Comparison of ENCODE assay signal across 8 cellular contexts in genomic region chr1:179599623-179600249, GRCh38.
DNase-seq lines count a peak whose midpoint lies in the region; ATAC-seq and TF ChIP-seq lines count a peak whose summit lies in the region.

No MANE protein-coding gene starts in this region.

- no peaks in the 10 kb centered on the region for H3K4me1 ChIP-seq in DOHH2 (ENCODE audit: control insufficient read depth, low read length)

- no peak overlapping the region for H3K27ac ChIP-seq in DOHH2 (ENCODE audit: low read depth, low read length)

- ATAC-seq in stimulated activated naive CD8-positive, alpha-beta T cell treated with anti-CD3 and anti-CD28 coated beads, Interleukin-15, Interleukin-2, amounts not matched to agents 100 U/mL and 50 U/mL, for 24 hours = no peak

- peak; percentile 35 for DNase-seq in KBM-7
- DNase-seq in SKM-1 treated with dmso at 0.1 percent for 144 hours (lab: John Stamatoyannopoulos, UW; ENCODE audit: unreplicated experiment) = peak; percentile 33
- DNase-seq in kidney glomerular epithelial cell (lab: John Stamatoyannopoulos, UW) = peak; percentile 7
- no peak for DNase-seq in stimulated activated naive CD8-positive, alpha-beta T cell treated with anti-CD3 and anti-CD28 coated beads, Interleukin-15, Interleukin-2, amounts not matched to agents 100 U/mL and 50 U/mL, for 24 hours
- no peak for DNase-seq in retina
- DNase-seq in activated naive CD4-positive, alpha-beta T cell treated with anti-CD3 and anti-CD28 coated beads, Interleukin-2, amount 50 U/mL, for 16 hours = no peak
- no peak for DNase-seq in amygdala (lab: John Stamatoyannopoulos, UW)

- no peaks in the 10 kb centered on the region for H3K9me2 ChIP-seq in DOHH2 (replicated peaks; ENCODE audit: control insufficient read depth, low read length)

- H3K36me3 ChIP-seq in DOHH2 (ENCODE audit: control insufficient read depth, low read length) = no peaks in the 10 kb centered on the region

- H3K27me3 ChIP-seq in DOHH2 (ENCODE audit: control insufficient read depth, low read length) = no peaks in the 10 kb centered on the region

- no peaks in the 10 kb centered on the region for H3K9me3 ChIP-seq in DOHH2 (ENCODE audit: control insufficient read depth, insufficient read depth, low read length)

- no peaks in the 10 kb centered on the region for H4K20me1 ChIP-seq in DOHH2 (ENCODE audit: control insufficient read depth, insufficient read depth, low read depth, low read length)

- no peaks in the 10 kb centered on the region for H3K79me2 ChIP-seq in DOHH2 (ENCODE audit: control insufficient read depth, low read length)

- no peak overlapping the region for H3K4me2 ChIP-seq in DOHH2 (ENCODE audit: low read length)

- peak; percentile 61 for TF ChIP-seq CTCF in DOHH2 (IDR thresholded peaks at IDR 0.05; ENCODE audit: low read depth, low read length, poor library complexity, severe bottlenecking)

- no peaks in the 10 kb centered on the region for H3F3A ChIP-seq in DOHH2 (ENCODE audit: control insufficient read depth, insufficient read depth)

- in situ Hi-C loops in KBM-7 (cut with MboI; ENCODE audit: low pct_unique_long_range_greater_than_20kb, low sequenced_read_pairs) = no loop called here

- H3K4me3 ChIP-seq in DOHH2 (ENCODE audit: low read length) = no peak overlapping the region

Comparison
In these comparisons a context has a peak if more than half of its experiments do, and no peak if none do; other contexts are left out.
1. DNase-seq: peak in KBM-7 (single experiment), SKM-1 treated with dmso at 0.1 percent for 144 hours (single experiment) and kidney glomerular epithelial cell (single experiment); none in stimulated activated naive CD8-positive, alpha-beta T cell treated with anti-CD3 and anti-CD28 coated beads, Interleukin-15, Interleukin-2, amounts not matched to agents 100 U/mL and 50 U/mL, for 24 hours (single experiment), retina (single experiment), activated naive CD4-positive, alpha-beta T cell treated with anti-CD3 and anti-CD28 coated beads, Interleukin-2, amount 50 U/mL, for 16 hours (single experiment) and amygdala (0 of 56).